23 cellular contexts compared by ENCODE assay signal in the genomic region with DNA sequence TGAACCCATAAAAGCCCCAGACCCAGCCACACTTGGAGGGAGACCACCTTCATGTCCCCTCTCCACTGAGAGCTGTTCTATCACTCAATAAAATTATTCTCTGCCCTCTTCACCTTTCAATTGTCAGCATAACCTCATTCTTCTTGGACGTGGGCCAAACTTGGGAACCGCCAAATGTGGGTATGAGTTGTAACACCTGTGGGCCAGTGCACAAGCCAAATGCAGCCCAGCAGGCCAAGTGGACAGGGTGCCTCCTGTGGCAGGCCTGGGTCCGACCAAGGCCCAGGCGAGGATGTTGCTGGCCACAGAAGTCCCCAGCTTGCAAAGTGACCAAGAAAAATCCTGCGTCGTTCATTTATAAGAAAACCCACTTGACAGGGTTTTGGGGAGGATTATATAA.
"Had no signal": no experiment of that assay in that cellular context is flagged by ENCODE, and none has a peak within 500 bp of the region (broad histone marks: within the 10 kb centered on the region; RNA-seq: fewer than 3 reads in every experiment).

No MANE protein-coding gene starts in this region.

- H3K36me3 ChIP-seq: breast epithelium had no signal

- H3K9me3 Mint-ChIP-seq: activated naive CD4-positive, alpha-beta T cell treated with anti-CD3 and anti-CD28 coated beads, Interleukin-2, amount 50 U/mL, for 24 hours had no signal

- H3K27ac ChIP-seq: breast epithelium, PC-9 had no signal

- H3K27me3 Mint-ChIP-seq: activated CD4-positive, alpha-beta T cell treated with anti-CD3 and anti-CD28 coated beads, Interleukin-2, amount 10 ng/mL, durations not matched to agents 24 days and 14 days; activated CD8-positive, alpha-beta memory T cell treated with anti-CD3 and anti-CD28 coated beads, Interleukin-2, amount 10 ng/mL, durations not matched to agents 7 days and 5 days; activated naive CD4-positive, alpha-beta T cell treated with anti-CD3 and anti-CD28 coated beads, Interleukin-2, amount 50 U/mL, for 24 hours; activated T-cell treated with anti-CD3 and anti-CD28 coated beads, Interleukin-2, amount 50 U/mL, for 24 hours; T-helper 17 cell had no signal

- ATAC-seq: activated CD8-positive, alpha-beta memory T cell treated with anti-CD3 and anti-CD28 coated beads, Interleukin-2, amount 10 ng/mL, durations not matched to agents 7 days and 5 days; T-helper 17 cell; WTC11 had no signal

- H3K36me3 Mint-ChIP-seq: activated CD8-positive, alpha-beta memory T cell treated with anti-CD3 and anti-CD28 coated beads, Interleukin-2, amount 10 ng/mL, durations not matched to agents 7 days and 5 days; activated naive CD4-positive, alpha-beta T cell treated with anti-CD3 and anti-CD28 coated beads, Interleukin-2, amount 50 U/mL, for 24 hours; WTC11 had no signal

- H3K9me3 ChIP-seq: breast epithelium had no signal

- H3K4me1 Mint-ChIP-seq: activated CD4-positive, alpha-beta T cell treated with anti-CD3 and anti-CD28 coated beads, Interleukin-2, amount 10 ng/mL, durations not matched to agents 24 days and 14 days; activated CD8-positive, alpha-beta memory T cell treated with anti-CD3 and anti-CD28 coated beads, Interleukin-2, amount 10 ng/mL, durations not matched to agents 7 days and 5 days; activated naive CD4-positive, alpha-beta T cell treated with anti-CD3 and anti-CD28 coated beads, Interleukin-2, amount 50 U/mL, for 24 hours; T-helper 17 cell had no signal

- H3K4me3 Mint-ChIP-seq: activated CD4-positive, alpha-beta T cell treated with anti-CD3 and anti-CD28 coated beads, Interleukin-2, amount 10 ng/mL, durations not matched to agents 24 days and 14 days; activated CD8-positive, alpha-beta memory T cell treated with anti-CD3 and anti-CD28 coated beads, Interleukin-2, amount 10 ng/mL, durations not matched to agents 7 days and 5 days; activated naive CD4-positive, alpha-beta T cell treated with anti-CD3 and anti-CD28 coated beads, Interleukin-2, amount 50 U/mL, for 24 hours; activated T-cell treated with anti-CD3 and anti-CD28 coated beads, Interleukin-2, amount 50 U/mL, for 24 hours; activated T-helper 1 cell treated with anti-CD3 and anti-CD28 coated beads, Interleukin-12 subunit alpha, Interleukin-12 subunit beta, Interleukin-2, Interleukin-4 antibody, amounts not matched to agents 30 ng/mL and 10 ng/mL and 1 ng/mL, durations not matched to agents 14 hours and 24 hours and 36 hours; T-helper 17 cell; WTC11 had no signal

- H3K27ac Mint-ChIP-seq: activated CD4-positive, alpha-beta T cell treated with anti-CD3 and anti-CD28 coated beads, Interleukin-2, amount 10 ng/mL, durations not matched to agents 24 days and 14 days; activated CD8-positive, alpha-beta memory T cell treated with anti-CD3 and anti-CD28 coated beads, Interleukin-2, amount 10 ng/mL, durations not matched to agents 7 days and 5 days; activated naive CD4-positive, alpha-beta T cell treated with anti-CD3 and anti-CD28 coated beads, Interleukin-2, amount 50 U/mL, for 24 hours; activated T-cell treated with anti-CD3 and anti-CD28 coated beads, Interleukin-2, amount 50 U/mL, for 24 hours; activated T-helper 1 cell treated with anti-CD3 and anti-CD28 coated beads, Interleukin-12 subunit alpha, Interleukin-12 subunit beta, Interleukin-2, Interleukin-4 antibody, amounts not matched to agents 30 ng/mL and 10 ng/mL and 1 ng/mL, durations not matched to agents 14 hours and 24 hours and 36 hours; T-helper 17 cell; WTC11 had no signal

- DNase-seq: activated CD4-positive, alpha-beta T cell treated with anti-CD3 and anti-CD28 coated beads for 1 hour; activated CD4-positive, alpha-beta T cell treated with anti-CD3 and anti-CD28 coated beads, Interleukin-2, amount 10 ng/mL, durations not matched to agents 24 days and 14 days; activated CD4-positive, alpha-beta T cell treated with anti-CD3 and anti-CD28 coated beads, Interleukin-2, amount 50 U/mL, for 48 hours; activated CD8-positive, alpha-beta memory T cell treated with anti-CD3 and anti-CD28 coated beads, Interleukin-2, amount 10 ng/mL, durations not matched to agents 7 days and 5 days; activated effector memory CD4-positive, alpha-beta T cell treated with Interleukin-2 at 50 U/mL for 16 hours; activated naive CD4-positive, alpha-beta T cell; activated T-cell treated with anti-CD3 and anti-CD28 coated beads, Interleukin-2, amount 50 U/mL, for 24 hours; aorta; caudate nucleus; KG1; NCI-H1092; NCI-H1417; NCI-H1930; NCI-H446 treated with DMSO at 0.1 percent for 48 hours; NCI-H524 treated with DMSO at 0.1 percent for 48 hours; PC-9; SIG-M5; T-helper 17 cell; T-helper 9 cell had no signal

- H3K4me3 ChIP-seq: breast epithelium, PC-9 had no signal

- H3K4me1 ChIP-seq: breast epithelium had no signal

- H2AFZ ChIP-seq: PC-9 had no signal

- H3K4me2 ChIP-seq: PC-9 had no signal

- H3K27me3 ChIP-seq: breast epithelium had no signal
